In the genomic region with DNA sequence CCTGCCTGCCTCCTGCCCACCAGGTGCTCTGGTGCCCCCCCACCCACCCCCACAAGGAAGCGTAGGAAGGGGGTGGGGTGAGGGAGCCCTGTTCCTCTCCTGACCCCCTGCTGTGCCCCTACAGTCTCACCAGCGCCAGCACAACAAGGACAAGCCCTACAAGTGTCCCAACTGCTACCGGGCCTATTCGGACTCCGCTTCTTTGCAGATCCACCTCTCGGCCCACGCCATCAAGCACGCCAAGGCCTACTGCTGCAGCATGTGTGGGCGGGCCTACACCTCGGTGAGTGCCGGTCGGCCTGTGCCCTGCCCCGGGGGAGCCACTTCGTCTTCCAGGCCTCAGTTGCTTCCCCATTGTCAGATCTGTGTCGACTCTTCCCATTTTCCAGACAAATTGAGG, we compare ENCODE assay signal across 18 cellular contexts. TPM values are rescaled to one million over a fixed set of nuclear protein-coding genes. Genes with fewer than 3 reads are reported as not detected.
A peak's percentile ranks its signal among the peaks of the same experiment; 100 is the strongest.
DNase-seq lines count a peak whose midpoint lies in the region; ATAC-seq lines count a peak whose summit lies in the region.
"Had no signal": no experiment of that assay in that cellular context is flagged by ENCODE, and none has a peak within 500 bp of the region (broad histone marks: within the 10 kb centered on the region; RNA-seq: fewer than 3 reads in every experiment).

No MANE protein-coding gene starts in this region.

- no peaks in the 10 kb centered on the region for H3K27me3 ChIP-seq in muscle layer of duodenum (ENCODE audit: low read depth, low read length)
- H3K27me3 ChIP-seq: pancreas had no signal

- no peak overlapping the region for H3K4me3 Mint-ChIP-seq in activated naive CD8-positive, alpha-beta T cell treated with anti-CD3 and anti-CD28 coated beads, Interleukin-2, amount 10 ng/mL, durations not matched to agents 7 days and 5 days
- H3K4me3 Mint-ChIP-seq in activated naive CD8-positive, alpha-beta T cell treated with anti-CD3 and anti-CD28 coated beads for 36 hours: no peak overlapping the region
- H3K4me3 Mint-ChIP-seq in activated T-helper 17 cell treated with anti-CD3 and anti-CD28 coated beads, Interleukin-2, amount 50 U/mL, for 72 hours: no peak overlapping the region

- peak overlapping the region; percentile 56 for H3K27ac Mint-ChIP-seq in activated naive CD8-positive, alpha-beta T cell treated with anti-CD3 and anti-CD28 coated beads, Interleukin-2, amount 10 ng/mL, durations not matched to agents 7 days and 5 days
- no peak overlapping the region for H3K27ac Mint-ChIP-seq in activated naive CD8-positive, alpha-beta T cell treated with anti-CD3 and anti-CD28 coated beads for 36 hours
- H3K27ac Mint-ChIP-seq in activated T-helper 17 cell treated with anti-CD3 and anti-CD28 coated beads, Interleukin-2, amount 50 U/mL, for 72 hours: peak overlapping the region; percentile 81
- H3K27ac Mint-ChIP-seq: activated T-helper 2 cell treated with anti-CD3 and anti-CD28 coated beads, Interferon-gamma antibody, Interleukin-2, Interleukin-4, amounts not matched to agents 10 μg/mL and 5 μg/mL and 100 μg/mL, durations not matched to agents 14 hours and 24 hours and 36 hours had no signal

- H3K36me3 Mint-ChIP-seq in activated naive CD8-positive, alpha-beta T cell treated with anti-CD3 and anti-CD28 coated beads, Interleukin-2, amount 10 ng/mL, durations not matched to agents 7 days and 5 days: peaks cover 14% of the 10 kb centered on the region
- H3K36me3 Mint-ChIP-seq in activated naive CD8-positive, alpha-beta T cell treated with anti-CD3 and anti-CD28 coated beads for 36 hours: no peaks in the 10 kb centered on the region
- H3K36me3 Mint-ChIP-seq in activated T-helper 17 cell treated with anti-CD3 and anti-CD28 coated beads, Interleukin-2, amount 50 U/mL, for 72 hours (ENCODE audit: low read depth): peaks cover 16% of the 10 kb centered on the region

- peaks cover 4 to 21% of the 10 kb centered on the region in 2 donors for H3K36me3 ChIP-seq in muscle layer of duodenum (ENCODE audit: control insufficient read depth in 1 of 2, insufficient read depth in 2 of 2, low read length in 2 of 2)

- no peaks in the 10 kb centered on the region for H3K9me3 Mint-ChIP-seq in activated naive CD8-positive, alpha-beta T cell treated with anti-CD3 and anti-CD28 coated beads, Interleukin-2, amount 10 ng/mL, durations not matched to agents 7 days and 5 days
- H3K9me3 Mint-ChIP-seq in activated naive CD8-positive, alpha-beta T cell treated with anti-CD3 and anti-CD28 coated beads for 36 hours: no peaks in the 10 kb centered on the region
- no peaks in the 10 kb centered on the region for H3K9me3 Mint-ChIP-seq in activated T-helper 17 cell treated with anti-CD3 and anti-CD28 coated beads, Interleukin-2, amount 50 U/mL, for 72 hours
- H3K9me3 Mint-ChIP-seq: activated T-helper 2 cell treated with anti-CD3 and anti-CD28 coated beads, Interferon-gamma antibody, Interleukin-2, Interleukin-4, amounts not matched to agents 10 μg/mL and 5 μg/mL and 100 μg/mL, durations not matched to agents 14 hours and 24 hours and 36 hours had no signal

- H3K27ac ChIP-seq in muscle layer of duodenum (ENCODE audit: low read length): peak overlapping the region; percentile 43
- H3K27ac ChIP-seq in substantia nigra (ENCODE audit: low read depth, low read length, poor library complexity, severe bottlenecking): peak overlapping the region; percentile 61
- H3K27ac ChIP-seq: pancreas, PC-9 had no signal

- peaks cover 16% of the 10 kb centered on the region for H3K4me1 Mint-ChIP-seq in activated naive CD8-positive, alpha-beta T cell treated with anti-CD3 and anti-CD28 coated beads, Interleukin-2, amount 10 ng/mL, durations not matched to agents 7 days and 5 days
- H3K4me1 Mint-ChIP-seq in activated naive CD8-positive, alpha-beta T cell treated with anti-CD3 and anti-CD28 coated beads for 36 hours: peaks cover 9% of the 10 kb centered on the region
- H3K4me1 Mint-ChIP-seq in activated T-helper 17 cell treated with anti-CD3 and anti-CD28 coated beads, Interleukin-2, amount 50 U/mL, for 72 hours: no peaks in the 10 kb centered on the region

- POLR2A ChIA-PET in activated naive CD8-positive, alpha-beta T cell treated with anti-CD3 and anti-CD28 coated beads, Interleukin-2, amount 10 ng/mL, durations not matched to agents 7 days and 5 days (lab: Charles Lee): interaction anchor here (0.7 to 0.8 kb wide), 2 partner anchors 113 to 331 kb away, joined by 3 read pairs; a partner anchor contains a TSS

- ATAC-seq in activated naive CD8-positive, alpha-beta T cell treated with anti-CD3 and anti-CD28 coated beads, Interleukin-2, amount 10 ng/mL, durations not matched to agents 7 days and 5 days (ENCODE audit: low read depth): no peak
- no peak for ATAC-seq in activated T-helper 17 cell treated with anti-CD3 and anti-CD28 coated beads, Interleukin-2, amount 50 U/mL, for 72 hours (replicated peaks)
- ATAC-seq in HG02763 (IDR thresholded peaks at IDR 0.05; ENCODE audit: unreplicated experiment) (no peak), GM21786 (IDR thresholded peaks at IDR 0.05; ENCODE audit: unreplicated experiment) (no peak)

- no peak overlapping the region for H3K4me3 ChIP-seq in muscle layer of duodenum (ENCODE audit: low read depth in 1 of 2, low read length in 2 of 2)
- H3K4me3 ChIP-seq: pancreas, PC-9 had no signal

- H3K4me1 ChIP-seq in muscle layer of duodenum (ENCODE audit: control insufficient read depth in 1 of 2, insufficient read depth in 2 of 2, low read length in 2 of 2): peaks cover 5 to 14% of the 10 kb centered on the region in 2 donors
- H3K4me1 ChIP-seq: pancreas had no signal

- DNase-seq in activated naive CD8-positive, alpha-beta T cell treated with anti-CD3 and anti-CD28 coated beads, Interleukin-2, amount 10 ng/mL, durations not matched to agents 7 days and 5 days: peak; percentile 47
- no peak for DNase-seq in activated naive CD8-positive, alpha-beta T cell treated with anti-CD3 and anti-CD28 coated beads for 36 hours
- peak in 1 of 49 donors; percentile 54 for DNase-seq in substantia nigra (lab: John Stamatoyannopoulos, UW)
- no peak for DNase-seq in mesenteric fat pad (ENCODE audit: low spot score)

- H3K27me3 Mint-ChIP-seq in activated naive CD8-positive, alpha-beta T cell treated with anti-CD3 and anti-CD28 coated beads, Interleukin-2, amount 10 ng/mL, durations not matched to agents 7 days and 5 days: no peaks in the 10 kb centered on the region
- no peaks in the 10 kb centered on the region for H3K27me3 Mint-ChIP-seq in activated naive CD8-positive, alpha-beta T cell treated with anti-CD3 and anti-CD28 coated beads for 36 hours
- no peaks in the 10 kb centered on the region for H3K27me3 Mint-ChIP-seq in activated T-helper 17 cell treated with anti-CD3 and anti-CD28 coated beads, Interleukin-2, amount 50 U/mL, for 72 hours

- no peaks in the 10 kb centered on the region for H3K9me3 ChIP-seq in muscle layer of duodenum (ENCODE audit: control insufficient read depth in 1 of 2, low read length in 2 of 2)
- H3K9me3 ChIP-seq: pancreas had no signal

RNA-seq across cellular contexts. Expression of a gene that starts 25.9 kb away (rescaled TPM):
- total RNA-seq in activated naive CD8-positive, alpha-beta T cell treated with anti-CD3 and anti-CD28 coated beads, Interleukin-2, amount 10 ng/mL, durations not matched to agents 7 days and 5 days: under 1 TPM in 1 of 2 experiments, not detected in 1; 0.31 TPM
- total RNA-seq in activated naive CD8-positive, alpha-beta T cell treated with anti-CD3 and anti-CD28 coated beads for 36 hours: not detected
- total RNA-seq in activated T-helper 17 cell treated with anti-CD3 and anti-CD28 coated beads, Interleukin-2, amount 50 U/mL, for 72 hours: not detected
- not detected for total RNA-seq in mesenteric fat pad
- total RNA-seq: activated CD8-positive, alpha-beta memory T cell treated with anti-CD3 and anti-CD28 coated beads for 36 hours; activated T-helper 2 cell treated with anti-CD3 and anti-CD28 coated beads, Interferon-gamma antibody, Interleukin-2, Interleukin-4, amounts not matched to agents 10 μg/mL and 5 μg/mL and 100 μg/mL, durations not matched to agents 14 hours and 24 hours and 36 hours; dermis microvascular lymphatic vessel endothelial cell; epithelial cell of proximal tubule; glomerular endothelial cell; left lobe of liver; pancreas; PC-9; skeletal muscle tissue; T-helper 2 cell treated with Interferon-gamma antibody and Interleukin-4, amounts not matched to agents 100 ng/mL and 5 ng/mL, for 36 hours had no signal

RNA-seq across cellular contexts. Expression of a gene that starts 38.7 kb away (rescaled TPM):
- total RNA-seq in activated naive CD8-positive, alpha-beta T cell treated with anti-CD3 and anti-CD28 coated beads, Interleukin-2, amount 10 ng/mL, durations not matched to agents 7 days and 5 days: 10 to 100 TPM; 18.8 to 23.1 TPM
- total RNA-seq in activated naive CD8-positive, alpha-beta T cell treated with anti-CD3 and anti-CD28 coated beads for 36 hours: 1 to 10 TPM; 7.2 to 9.2 TPM
- total RNA-seq in activated T-helper 17 cell treated with anti-CD3 and anti-CD28 coated beads, Interleukin-2, amount 50 U/mL, for 72 hours: 1 to 10 TPM; 3.6 to 4.3 TPM
- 29.6 TPM for total RNA-seq in mesenteric fat pad
